Comparison of ENCODE assay signal across 11 cellular contexts in genomic region chr1:112703706-112704105, GRCh38. TPM values are rescaled to one million over a fixed set of nuclear protein-coding genes. Genes with fewer than 3 reads are reported as not detected.
DNase-seq lines count a peak whose midpoint lies in the region; ATAC-seq, FAIRE-seq and TF ChIP-seq lines count a peak whose summit lies in the region.
"Had no signal": no experiment of that assay in that cellular context is flagged by ENCODE, and none has a peak within 500 bp of the region (broad histone marks: within the 10 kb centered on the region; RNA-seq: fewer than 3 reads in every experiment).

No MANE protein-coding gene starts in this region.

- CTCF ChIA-PET in T-cell (lab: Charles Lee) = interaction anchor here in 1 of 2 donors (1.6 kb wide), 1 partner anchor 313 kb away, joined by 5 read pairs; no protein-coding TSS in a partner anchor

- peaks cover 11% of the 10 kb centered on the region for H3K79me2 ChIP-seq in DND-41 (ENCODE audit: insufficient read depth, low read length)

- TF ChIP-seq POLR2A in spleen (IDR thresholded peaks at IDR 0.05) (no peak), GM12892 (IDR thresholded peaks at IDR 0.05; ENCODE audit: low read depth, low read length) (no peak)

- no peak for FAIRE-seq in GM12892 (lab: Jason Lieb, UNC)

- H3K4me2 ChIP-seq in DND-41 (ENCODE audit: insufficient read depth, low read length) = peak overlapping the region; percentile 78; the same call in 1 of the 2 replicates

- H3K4me3 ChIP-seq in DND-41 (ENCODE audit: low read depth in 1 of 2, low read length in 2 of 2) = no peak overlapping the region
- peak overlapping the region in 1 of 8 donors; percentile 92 for H3K4me3 ChIP-seq in spleen

- H3K9me3 ChIP-seq in DND-41 (ENCODE audit: insufficient read depth, low read length, severe bottlenecking) (no peaks in the 10 kb centered on the region), spleen (no peaks in the 10 kb centered on the region)
- H3K9me3 ChIP-seq: SJCRH30 had no signal

- H3K27me3 ChIP-seq in DND-41 (ENCODE audit: insufficient read depth, low read length, poor library complexity) = peaks cover 5% of the 10 kb centered on the region
- peaks cover 0 to 5% (median 0%) of the 10 kb centered on the region in 7 donors for H3K27me3 ChIP-seq in spleen (replicated peaks in 1 of 7)
- H3K27me3 ChIP-seq: SJCRH30 had no signal

- H3K27me3 Mint-ChIP-seq in T-cell = no peaks in the 10 kb centered on the region

- H2AFZ ChIP-seq in DND-41 (ENCODE audit: low read depth, low read length) = no peak overlapping the region

- peaks cover 61 to 78% (median 62%) of the 10 kb centered on the region in 3 donors for H3K4me1 Mint-ChIP-seq in T-cell

- H3K36me3 Mint-ChIP-seq in T-cell = peaks cover 8% of the 10 kb centered on the region

- peaks cover 35% of the 10 kb centered on the region for H3K36me3 ChIP-seq in DND-41 (ENCODE audit: insufficient read depth, low read length)
- H3K36me3 ChIP-seq in spleen = peaks cover 0 to 53% (median 10%) of the 10 kb centered on the region in 6 donors

- H4K20me1 ChIP-seq in DND-41 (ENCODE audit: insufficient read depth, low read length) = no peaks in the 10 kb centered on the region

- intact Hi-C loops in spleen (cut with DNase I; ENCODE audit: low total_unique reads) = no loop called here

- WGBS in spleen, 5 donors = 58 to 88% (median 82%) methylated on average over 8 of the region's 8 CpGs

- H3K4me3 Mint-ChIP-seq in T-cell = no peak overlapping the region

- POLR2A ChIA-PET in T-cell (lab: Charles Lee) = interaction anchor here (0.5 to 0.6 kb wide), 3 partner anchors 11 to 202 kb away, joined by 3 to 4 read pairs (median 3); partner anchors contain the start of gene PPM1J (in 1 of the 2)

- H3K9me3 Mint-ChIP-seq in T-cell = no peaks in the 10 kb centered on the region

- H3K27ac ChIP-seq in DND-41 (ENCODE audit: low read length) (peak overlapping the region; percentile 81), spleen (peak overlapping the region in 7 of 8 donors; percentile 76 to 97 (median 93))

- no peak for ATAC-seq in DND-41 (ENCODE audit: insufficient read depth, low read depth)
- ATAC-seq in T-cell (replicated peaks in 1 of 4) = no peak
- no peak for ATAC-seq in HG02571 (IDR thresholded peaks at IDR 0.05; ENCODE audit: unreplicated experiment)

- H3K4me1 ChIP-seq in DND-41 (ENCODE audit: insufficient read depth, low read length) (peaks cover 51% of the 10 kb centered on the region), spleen (peaks cover 62 to 93% (median 85%) of the 10 kb centered on the region in 6 donors)

- H3K27ac Mint-ChIP-seq in T-cell = peak overlapping the region; percentile 57 to 82

- no peak for DNase-seq in DND-41
- no peak for DNase-seq in T-cell
- DNase-seq in islet precursor cell = peak; percentile 38
- DNase-seq in spleen = peak; percentile 38
- DNase-seq in GM12892 (ENCODE audit: insufficient read length) = no peak
- no peak for DNase-seq in NCI-H226
- DNase-seq: activated CD4-positive, alpha-beta T cell treated with anti-CD3 and anti-CD28 coated beads, Interleukin-2, amount 50 U/mL, for 4 hours; DMS79; kidney glomerular epithelial cell; SJCRH30 had no signal

- no peak for TF ChIP-seq CTCF in DND-41 (IDR thresholded peaks at IDR 0.05; ENCODE audit: borderline replicate concordance, extremely low read depth, low read length, poor library complexity, severe bottlenecking)
- no peak for TF ChIP-seq CTCF in spleen (IDR thresholded peaks at IDR 0.05 in 8 of 11, conservative IDR thresholded peaks at IDR 0.05 in 3 of 11)

- no peak overlapping the region for H3K9ac ChIP-seq in DND-41 (ENCODE audit: low read depth, low read length)

RNA-seq across cellular contexts. Expression of gene RHOC, which starts 3.2 kb away (rescaled TPM):
- total RNA-seq in T-cell (10 to 100 TPM in 3 of 5 donors, 1 to 10 TPM in 2; 6.0 to 33.2 (median 12.1) TPM), spleen (100 to 1,000 TPM; 125 to 292 (median 210) TPM)
- 100 to 1,000 TPM; 120 to 323 (median 153) TPM for polyA plus RNA-seq in spleen
- polyA plus RNA-seq in GM12892 (2012; ENCODE audit: missing spikeins) = 164 TPM

RNA-seq across cellular contexts. Expression of gene PPM1J, which starts 11.4 kb away (rescaled TPM):
- total RNA-seq in T-cell (under 1 TPM; 0.15 to 0.77 (median 0.38) TPM), spleen (1 to 10 TPM in 5 of 7 donors, under 1 TPM in 2; 0.51 to 1.8 (median 1.3) TPM)
- 1 to 10 TPM; 1.3 to 1.9 (median 1.5) TPM for polyA plus RNA-seq in spleen
- polyA plus RNA-seq in GM12892 (2012; ENCODE audit: missing spikeins) = 0.32 TPM

RNA-seq across cellular contexts. Expression of gene MOV10, which starts 29.2 kb away (rescaled TPM):
- total RNA-seq in T-cell (100 to 1,000 TPM in 1 of 5 donors, 10 to 100 TPM in 4; 71.0 to 103 (median 86.1) TPM), spleen (10 to 100 TPM; 45.5 to 92.3 (median 60.2) TPM)
- polyA plus RNA-seq in spleen = 10 to 100 TPM; 23.5 to 62.5 (median 50.8) TPM
- polyA plus RNA-seq in GM12892 (2012; ENCODE audit: missing spikeins) = 45.1 TPM

Comparison
In these comparisons a context has a peak if more than half of its experiments do, and no peak if none do; other contexts are left out.
1. DNase-seq: peak in islet precursor cell (single experiment) and spleen (single experiment); none in DND-41 (single experiment), T-cell (0 of 34), GM12892 (single experiment) and NCI-H226 (single experiment).